Comparison of ENCODE assay signal across 1 cellular context in genomic region chr3:172044833-172045585, GRCh38.
TF ChIP-seq lines count a peak whose summit lies in the region.

No MANE protein-coding gene starts in this region.

TF ChIP-seq in SK-N-SH, 30 proteins besides CTCF, POLR2A, EP300 and RAD21 (continued from another document):
- TF ChIP-seq USF2 (IDR thresholded peaks at IDR 0.05; ENCODE audit: borderline replicate concordance, low read depth, low read length) = no peak
- TF ChIP-seq JUND (IDR thresholded peaks at IDR 0.05) = no peak
- TF ChIP-seq GABPA (IDR thresholded peaks at IDR 0.05; ENCODE audit: low read depth) = no peak
- TF ChIP-seq FOSL2 (IDR thresholded peaks at IDR 0.05; ENCODE audit: borderline replicate concordance, low read depth) = no peak
- no peak for TF ChIP-seq FOXJ3 (CRISPR knock-in tag; IDR thresholded peaks at IDR 0.05)
- TF ChIP-seq NRF1 (IDR thresholded peaks at IDR 0.05; ENCODE audit: low read depth, low read length) = no peak
- no peak for TF ChIP-seq NFIC (IDR thresholded peaks at IDR 0.05; ENCODE audit: borderline replicate concordance)
- TF ChIP-seq GATA2 (CRISPR knock-in tag; IDR thresholded peaks at IDR 0.05) = no peak
- no peak for TF ChIP-seq RFX5 (IDR thresholded peaks at IDR 0.05; ENCODE audit: low read length)
TF ChIP-seq in SK-N-SH: peak in this region for 0.
